8 cellular contexts compared by ENCODE assay signal in genomic region chr7:77696643-77697534, GRCh38. TPM values are rescaled to one million over a fixed set of nuclear protein-coding genes. Genes with fewer than 3 reads are reported as not detected.
A peak's percentile ranks its signal among the peaks of the same experiment; 100 is the strongest.
DNase-seq lines count a peak whose midpoint lies in the region; ATAC-seq, FAIRE-seq and TF ChIP-seq lines count a peak whose summit lies in the region.

No MANE protein-coding gene starts in this region.

- no peak for FAIRE-seq in frontal cortex (lab: Jason Lieb, UNC)

- peak overlapping the region; percentile 99 for H3K18ac ChIP-seq in neuronal stem cell (ENCODE audit: low read length)

- peak; percentile 24 for ATAC-seq in GM21447 (IDR thresholded peaks at IDR 0.05; ENCODE audit: unreplicated experiment)

- H3K27ac ChIP-seq in HUES64 (ENCODE audit: low read depth, low read length) (peak overlapping the region; percentile 89), neuronal stem cell (replicated peaks; ENCODE audit: low read length) (peak overlapping the region; percentile 84), testis (peak overlapping the region; percentile 98 to 99)

- under 1% methylated on average over 67 of the region's 67 CpGs for WGBS in HUES64
- no CpG with 5 or more reads among the region's 67 CpGs for WGBS in neuronal stem cell (ENCODE audit: extremely low coverage in 2 of 2, insufficient read length in 2 of 2, insufficient replicate concordance in 1 of 2), 2 donors
- 0 to 1% methylated on average over 26 to 66 of the region's 67 CpGs for WGBS in testis, 2 donors

- peak overlapping the region; percentile 62 for H2BK15ac ChIP-seq in neuronal stem cell (ENCODE audit: low read length)

- peak overlapping the region; percentile 97 for H3K27ac Mint-ChIP-seq in Caco-2 (ENCODE audit: unreplicated experiment)

- H3K27me3 ChIP-seq in Caco-2 (replicated peaks; ENCODE audit: control insufficient read depth, insufficient read depth, low read length) (no peaks in the 10 kb centered on the region), HUES64 (ENCODE audit: insufficient read depth, low read length) (no peaks in the 10 kb centered on the region), neuronal stem cell (ENCODE audit: control insufficient read depth in 3 of 3, insufficient read depth in 3 of 3, low read depth in 1 of 3, low read length in 3 of 3) (no peaks in the 10 kb centered on the region), testis (no peaks in the 10 kb centered on the region)

- peak overlapping the region; percentile 100 for H3K4me3 Mint-ChIP-seq in Caco-2 (ENCODE audit: unreplicated experiment)

- H3K79me1 ChIP-seq in neuronal stem cell (ENCODE audit: low read depth, low read length) = peaks cover 5% of the 10 kb centered on the region

- H3K9ac ChIP-seq in HUES64 (ENCODE audit: low read depth, low read length) (peak overlapping the region; percentile 97), neuronal stem cell (ENCODE audit: low read depth, low read length, poor library complexity) (peak overlapping the region; percentile 99)

- H4K91ac ChIP-seq in neuronal stem cell (ENCODE audit: low read depth, low read length, poor library complexity) = peak overlapping the region; percentile 46

- H3K4me3 ChIP-seq in Caco-2 (ENCODE audit: low read depth, low read length) (peak overlapping the region; percentile 99), HUES64 (ENCODE audit: low read length) (peak overlapping the region; percentile 100), neuronal stem cell (ENCODE audit: low read length in 2 of 2) (peak overlapping the region; percentile 100), testis (peak overlapping the region; percentile 89 to 100)

- H2BK5ac ChIP-seq in neuronal stem cell (ENCODE audit: low read length) = peak overlapping the region; percentile 99

- peaks cover 28% of the 10 kb centered on the region for H3K4me1 Mint-ChIP-seq in Caco-2 (ENCODE audit: low read depth, unreplicated experiment)

- H3K9me3 ChIP-seq in Caco-2 (no peaks in the 10 kb centered on the region), HUES64 (ENCODE audit: insufficient read depth, low read depth, low read length) (no peaks in the 10 kb centered on the region), neuronal stem cell (replicated peaks in 1 of 2; ENCODE audit: control insufficient read depth in 2 of 2, insufficient read depth in 1 of 2, low read depth in 1 of 2, low read length in 2 of 2) (no peaks in the 10 kb centered on the region), testis (no peaks in the 10 kb centered on the region)

- H3K36me3 ChIP-seq in Caco-2 (ENCODE audit: control insufficient read depth, insufficient read depth, low read length) (no peaks in the 10 kb centered on the region; the same call in 1 of the 2 replicates), HUES64 (ENCODE audit: insufficient read depth, low read length) (peaks cover 7% of the 10 kb centered on the region), neuronal stem cell (replicated peaks in 1 of 2; ENCODE audit: control insufficient read depth in 2 of 2, insufficient read depth in 2 of 2, low read length in 2 of 2) (peaks cover 2 to 34% of the 10 kb centered on the region in 2 donors), testis (ENCODE audit: low read depth, missing control alignments) (no peaks in the 10 kb centered on the region)

- H2AFZ ChIP-seq in neuronal stem cell (ENCODE audit: low read length) = peak overlapping the region; percentile 99

- DNase-seq in Caco-2 (peak; percentile 59 to 69), RPMI7951 (ENCODE audit: low read depth) (peak; percentile 63), activated gamma-delta T cell (lab: John Stamatoyannopoulos, UW) (peak; percentile 36), frontal cortex (ENCODE audit: low spot score in 2 of 2) (peak; percentile 27 to 58), neuronal stem cell (ENCODE audit: low spot score) (peak; percentile 65), testis (peak; percentile 78)

- H3K27me3 Mint-ChIP-seq in Caco-2 (ENCODE audit: insufficient read depth, unreplicated experiment) = no peaks in the 10 kb centered on the region

- H4K8ac ChIP-seq in neuronal stem cell (ENCODE audit: low read depth, low read length) = no peak overlapping the region

- H3K4ac ChIP-seq in neuronal stem cell (ENCODE audit: low read length) = peak overlapping the region; percentile 55

- no TSS peak for BruUV-seq in Caco-2 (replicated peaks; lab: Mats Ljungman, UMichigan)

- H2BK12ac ChIP-seq in neuronal stem cell (ENCODE audit: low read length) = peak overlapping the region; percentile 14

- peak overlapping the region; percentile 97 for H3K23ac ChIP-seq in neuronal stem cell (ENCODE audit: low read depth, low read length, poor library complexity)

- peak overlapping the region; percentile 59 for H3K4me2 ChIP-seq in neuronal stem cell (ENCODE audit: insufficient read depth, low read length, poor library complexity, severe bottlenecking)

- H2BK120ac ChIP-seq in neuronal stem cell (ENCODE audit: low read depth, low read length) = peak overlapping the region; percentile 55

- peak overlapping the region; percentile 76 for H2AK5ac ChIP-seq in neuronal stem cell (ENCODE audit: low read depth, low read length)

- TF ChIP-seq CTCF in Caco-2 (IDR thresholded peaks at IDR 0.05; ENCODE audit: insufficient read depth in 1 of 2, low read depth in 1 of 2, low read length in 1 of 2, severe bottlenecking in 1 of 2, unreplicated experiment in 1 of 2) (peak in 1 of 2 experiments; percentile 1), testis (IDR thresholded peaks at IDR 0.05) (no peak)

- CTCF ChIA-PET in Caco-2 (lab: Charles Lee) = interaction anchor here (0.5 to 1.5 kb wide), 5 partner anchors 31 to 405 kb away, joined by 3 to 7 read pairs (median 4); no protein-coding TSS in a partner anchor

- POLR2A ChIA-PET in Caco-2 (lab: Charles Lee) = interaction anchor here (0.5 to 0.6 kb wide), 3 partner anchors 92 to 323 kb away, joined by 3 to 6 read pairs (median 3); no protein-coding TSS in a partner anchor

- H3K14ac ChIP-seq in neuronal stem cell (ENCODE audit: low read length) = peak overlapping the region; percentile 92

- peaks cover 37% of the 10 kb centered on the region for H3K36me3 Mint-ChIP-seq in Caco-2 (ENCODE audit: insufficient read depth, unreplicated experiment)

- intact Hi-C loops in Caco-2 (cut with micrococcal nuclease; ENCODE audit: unreplicated experiment) (loop anchor here (1.0 to 2.0 kb wide), 4 partner anchors 18 to 62 kb away; no protein-coding TSS in a partner anchor), testis (cut with DNase I; ENCODE audit: low total_unique reads) (no loop called here)

- no peak for TF ChIP-seq POLR2A in testis (IDR thresholded peaks at IDR 0.05)

- H3K9me3 Mint-ChIP-seq in Caco-2 (ENCODE audit: unreplicated experiment) = no peaks in the 10 kb centered on the region

- H3K4me1 ChIP-seq in Caco-2 = peaks cover 19% of the 10 kb centered on the region
- peaks cover 28% of the 10 kb centered on the region for H3K4me1 ChIP-seq in HUES64 (ENCODE audit: insufficient read depth, low read length)
- H3K4me1 ChIP-seq in neuronal stem cell (ENCODE audit: control insufficient read depth in 2 of 2, insufficient read depth in 1 of 2, low read depth in 1 of 2, low read length in 2 of 2) = peaks cover 4 to 15% of the 10 kb centered on the region in 2 donors
- peaks cover 11% of the 10 kb centered on the region for H3K4me1 ChIP-seq in testis

RNA-seq across cellular contexts. Expression of gene RSBN1L, which starts 0.6 kb away (rescaled TPM):
- total RNA-seq in Caco-2 (2022) (21.4 and 25.3 TPM in 2 replicates), frontal cortex (92.9 TPM), testis (10 to 100 TPM; 38.1 to 40.1 TPM)
- 11.9 TPM for polyA plus RNA-seq in HUES64 (2013, experiment 1 of 2)
- polyA plus RNA-seq in HUES64 (2013, experiment 2 of 2) = 14.3 TPM
- 14.5 and 19.8 TPM in 2 replicates for total RNA-seq in RPMI7951 (2014; rRNA removed; shearing (Covaris generic))
- 15.5 TPM for polyA plus RNA-seq in neuronal stem cell (2013, experiment 1 of 2)
- 16.2 TPM for polyA plus RNA-seq in neuronal stem cell (2013, experiment 2 of 2)
- 33.0 TPM for polyA plus RNA-seq in testis (ENCODE audit: insufficient read depth, low read depth, low replicate concordance)

Comparison
In these comparisons a context has a peak if more than half of its experiments do, and no peak if none do; other contexts are left out.
1. Peak in every context shown above with its lines: DNase-seq, ATAC-seq, H3K4me3 ChIP-seq and H3K27ac ChIP-seq.